Comparison of ENCODE assay signal across 1 cellular context in genomic region chr17:55324296-55324978, GRCh38.
A peak's percentile ranks its signal among the peaks of the same experiment; 100 is the strongest.
TF ChIP-seq lines count a peak whose summit lies in the region.

No MANE protein-coding gene starts in this region.

TF ChIP-seq in HepG2, 621 proteins besides CTCF, POLR2A, EP300 and RAD21 (continued from another document):
- TF ChIP-seq, protein P1, sequence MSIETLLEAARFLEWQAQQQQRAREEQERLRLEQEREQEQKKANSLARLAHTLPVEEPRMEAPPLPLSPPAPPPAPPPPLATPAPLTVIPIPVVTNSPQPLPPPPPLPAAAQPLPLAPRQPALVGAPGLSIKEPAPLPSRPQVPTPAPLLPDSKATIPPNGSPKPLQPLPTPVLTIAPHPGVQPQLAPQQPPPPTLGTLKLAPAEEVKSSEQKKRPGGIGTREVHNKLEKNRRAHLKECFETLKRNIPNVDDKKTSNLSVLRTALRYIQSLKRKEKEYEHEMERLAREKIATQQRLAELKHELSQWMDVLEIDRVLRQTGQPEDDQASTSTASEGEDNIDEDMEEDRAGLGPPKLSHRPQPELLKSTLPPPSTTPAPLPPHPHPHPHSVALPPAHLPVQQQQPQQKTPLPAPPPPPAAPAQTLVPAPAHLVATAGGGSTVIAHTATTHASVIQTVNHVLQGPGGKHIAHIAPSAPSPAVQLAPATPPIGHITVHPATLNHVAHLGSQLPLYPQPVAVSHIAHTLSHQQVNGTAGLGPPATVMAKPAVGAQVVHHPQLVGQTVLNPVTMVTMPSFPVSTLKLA (IDR thresholded peaks at IDR 0.05), result no peak
- 0 out of 2 replicates have a peak, but pooled peaks have one; percentile 0 for TF ChIP-seq FOXA3 (CRISPR knock-in tag; IDR thresholded peaks at IDR 0.05)
- TF ChIP-seq SALL1 (CRISPR knock-in tag; IDR thresholded peaks at IDR 0.05), result peak; percentile 55
- no peak for TF ChIP-seq SRSF4 (IDR thresholded peaks at IDR 0.05; ENCODE audit: low read depth, low read length, poor library complexity, severe bottlenecking)
- no peak for TF ChIP-seq SRF (IDR thresholded peaks at IDR 0.05; ENCODE audit: low read depth, low read length)
- TF ChIP-seq, protein P2, sequence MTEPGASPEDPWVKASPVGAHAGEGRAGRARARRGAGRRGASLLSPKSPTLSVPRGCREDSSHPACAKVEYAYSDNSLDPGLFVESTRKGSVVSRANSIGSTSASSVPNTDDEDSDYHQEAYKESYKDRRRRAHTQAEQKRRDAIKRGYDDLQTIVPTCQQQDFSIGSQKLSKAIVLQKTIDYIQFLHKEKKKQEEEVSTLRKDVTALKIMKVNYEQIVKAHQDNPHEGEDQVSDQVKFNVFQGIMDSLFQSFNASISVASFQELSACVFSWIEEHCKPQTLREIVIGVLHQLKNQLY (CRISPR knock-in tag; IDR thresholded peaks at IDR 0.05), result no peak
- 0 out of 2 replicates have a peak, but pooled peaks have one; percentile 28 for TF ChIP-seq TOPORS (CRISPR knock-in tag; IDR thresholded peaks at IDR 0.05)
- TF ChIP-seq KLF16 (CRISPR knock-in tag; IDR thresholded peaks at IDR 0.05), result no peak
- no peak for TF ChIP-seq ZNF296 (CRISPR knock-in tag; conservative IDR thresholded peaks at IDR 0.05)
- TF ChIP-seq HNRNPK (IDR thresholded peaks at IDR 0.05; ENCODE audit: low read depth, low read length, poor library complexity, severe bottlenecking), result no peak
- TF ChIP-seq, protein P3, sequence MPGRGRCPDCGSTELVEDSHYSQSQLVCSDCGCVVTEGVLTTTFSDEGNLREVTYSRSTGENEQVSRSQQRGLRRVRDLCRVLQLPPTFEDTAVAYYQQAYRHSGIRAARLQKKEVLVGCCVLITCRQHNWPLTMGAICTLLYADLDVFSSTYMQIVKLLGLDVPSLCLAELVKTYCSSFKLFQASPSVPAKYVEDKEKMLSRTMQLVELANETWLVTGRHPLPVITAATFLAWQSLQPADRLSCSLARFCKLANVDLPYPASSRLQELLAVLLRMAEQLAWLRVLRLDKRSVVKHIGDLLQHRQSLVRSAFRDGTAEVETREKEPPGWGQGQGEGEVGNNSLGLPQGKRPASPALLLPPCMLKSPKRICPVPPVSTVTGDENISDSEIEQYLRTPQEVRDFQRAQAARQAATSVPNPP (CRISPR knock-in tag; IDR thresholded peaks at IDR 0.05), result 0 out of 2 replicates have a peak, but pooled peaks have one; percentile 50
- no peak for TF ChIP-seq ZNF616 (CRISPR knock-in tag; IDR thresholded peaks at IDR 0.05; ENCODE audit: low read depth)
- no peak for TF ChIP-seq CHD4 (IDR thresholded peaks at IDR 0.05; ENCODE audit: borderline replicate concordance, low read length)
- TF ChIP-seq ZSCAN22 (CRISPR knock-in tag; IDR thresholded peaks at IDR 0.05), result no peak; the same call in 1 of the 2 replicates
- TF ChIP-seq ZNF510 (CRISPR knock-in tag; IDR thresholded peaks at IDR 0.05; ENCODE audit: low read depth), result no peak
- no peak for TF ChIP-seq CHCHD3 (CRISPR knock-in tag; IDR thresholded peaks at IDR 0.05)
- TF ChIP-seq, protein P4, sequence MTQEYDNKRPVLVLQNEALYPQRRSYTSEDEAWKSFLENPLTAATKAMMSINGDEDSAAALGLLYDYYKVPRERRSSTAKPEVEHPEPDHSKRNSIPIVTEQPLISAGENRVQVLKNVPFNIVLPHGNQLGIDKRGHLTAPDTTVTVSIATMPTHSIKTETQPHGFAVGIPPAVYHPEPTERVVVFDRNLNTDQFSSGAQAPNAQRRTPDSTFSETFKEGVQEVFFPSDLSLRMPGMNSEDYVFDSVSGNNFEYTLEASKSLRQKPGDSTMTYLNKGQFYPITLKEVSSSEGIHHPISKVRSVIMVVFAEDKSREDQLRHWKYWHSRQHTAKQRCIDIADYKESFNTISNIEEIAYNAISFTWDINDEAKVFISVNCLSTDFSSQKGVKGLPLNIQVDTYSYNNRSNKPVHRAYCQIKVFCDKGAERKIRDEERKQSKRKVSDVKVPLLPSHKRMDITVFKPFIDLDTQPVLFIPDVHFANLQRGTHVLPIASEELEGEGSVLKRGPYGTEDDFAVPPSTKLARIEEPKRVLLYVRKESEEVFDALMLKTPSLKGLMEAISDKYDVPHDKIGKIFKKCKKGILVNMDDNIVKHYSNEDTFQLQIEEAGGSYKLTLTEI (CRISPR knock-in tag; conservative IDR thresholded peaks at IDR 0.05), result no peak
- TF ChIP-seq HMGA1 (CRISPR knock-in tag; conservative IDR thresholded peaks at IDR 0.05), result no peak
- no peak for TF ChIP-seq XBP1 (CRISPR knock-in tag; IDR thresholded peaks at IDR 0.05)
- peak; percentile 96 for TF ChIP-seq POLR2AphosphoS2 (IDR thresholded peaks at IDR 0.05; ENCODE audit: low read depth, low read length)
- no peak for TF ChIP-seq ETS1 (CRISPR knock-in tag; IDR thresholded peaks at IDR 0.05)
- TF ChIP-seq HMGXB4 (CRISPR knock-in tag; IDR thresholded peaks at IDR 0.05; ENCODE audit: borderline replicate concordance in 1 of 2, low read depth in 1 of 2), result peak in 1 of 2 experiments; percentile 31; a peak in 1 of 4 replicates
TF ChIP-seq in HepG2: peak in this region for 64.
